Comparison of ENCODE assay signal across 15 cellular contexts in the genomic region with DNA sequence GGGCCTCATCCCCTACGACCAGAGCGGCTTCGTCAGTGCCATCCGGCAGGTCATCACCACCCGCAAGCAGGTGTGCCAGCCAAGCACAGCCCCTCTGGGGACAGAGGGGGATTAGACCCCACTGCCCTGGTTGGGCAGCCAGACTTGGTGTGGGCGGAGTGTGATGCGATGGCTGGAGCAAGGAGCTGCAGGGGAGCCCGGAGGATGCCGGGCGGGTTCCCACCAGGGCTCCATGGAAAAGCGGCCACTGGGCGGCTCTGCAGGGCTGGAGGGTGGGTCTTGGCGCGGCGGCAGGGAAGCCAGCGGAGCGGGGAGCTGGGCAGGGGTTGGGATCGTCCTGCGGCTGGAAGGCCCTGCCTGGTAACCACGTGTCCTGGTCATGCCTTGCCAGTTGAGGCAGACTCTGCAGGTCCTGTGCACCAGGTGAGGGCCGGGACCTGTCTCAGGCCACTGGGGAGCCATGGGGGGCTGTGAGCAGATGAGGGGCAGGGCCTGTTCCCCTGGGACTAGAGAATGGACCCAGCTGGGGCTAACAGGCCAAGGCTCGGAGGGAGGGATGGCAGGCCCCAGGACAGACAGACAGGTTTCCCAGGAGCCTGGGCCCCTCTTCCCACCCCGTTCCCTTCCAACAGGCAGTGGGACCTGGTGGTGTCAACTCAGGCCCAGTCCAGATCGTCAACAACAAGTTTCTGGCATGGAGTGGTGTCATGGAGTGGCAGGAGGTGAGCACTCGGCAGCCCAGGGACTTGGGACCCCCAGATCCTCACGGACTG. TPM values are rescaled to one million over a fixed set of nuclear protein-coding genes. Genes with fewer than 3 reads are reported as not detected.
DNase-seq lines count a peak whose midpoint lies in the region; FAIRE-seq and TF ChIP-seq lines count a peak whose summit lies in the region.
"Had no signal": no experiment of that assay in that cellular context is flagged by ENCODE, and none has a peak within 500 bp of the region (broad histone marks: within the 10 kb centered on the region; RNA-seq: fewer than 3 reads in every experiment).

No MANE protein-coding gene starts in this region.

- no peaks in the 10 kb centered on the region for H3K9me3 ChIP-seq in HEK293 (ENCODE audit: control insufficient read depth, insufficient read depth, low read depth, low read length)
- no peaks in the 10 kb centered on the region for H3K9me3 ChIP-seq in ovary
- H3K9me3 ChIP-seq in spleen = no peaks in the 10 kb centered on the region
- H3K9me3 ChIP-seq: SJSA1 had no signal

- H3K4me3 ChIP-seq in HEK293 (ENCODE audit: low read depth, low read length) (no peak overlapping the region), ovary (no peak overlapping the region), spleen (no peak overlapping the region)
- H3K4me3 ChIP-seq: SJSA1 had no signal

- DNase-seq in chondrocyte (ENCODE audit: low spot score) (no peak), ovary (peak in 3 of 5 donors; percentile 11 to 45 (median 38)), H4 (ENCODE audit: low spot score) (no peak), NCI-H1436 treated with DMSO at 0.1 percent for 48 hours (lab: John Stamatoyannopoulos, UW) (no peak), spleen (no peak)
- DNase-seq: activated CD8-positive, alpha-beta T cell treated with anti-CD3 and anti-CD28 coated beads for 36 hours; central memory CD4-positive, alpha-beta T cell; foreskin melanocyte; naive B cell; NCI-H1105 had no signal

- peaks cover 9% of the 10 kb centered on the region for H3K36me3 Mint-ChIP-seq in chondrocyte (ENCODE audit: low read depth)
- H3K36me3 Mint-ChIP-seq: naive B cell had no signal

- H3K4me3 Mint-ChIP-seq in chondrocyte (ENCODE audit: unreplicated experiment) = no peak overlapping the region
- H3K4me3 Mint-ChIP-seq: activated CD8-positive, alpha-beta T cell treated with anti-CD3 and anti-CD28 coated beads for 36 hours; CD14-positive monocyte had no signal

- H3K27ac ChIP-seq in HEK293 (ENCODE audit: extremely low read depth, low read depth, low read length) (peak overlapping the region; percentile 53; the same call in 1 of the 2 replicates), ovary (no peak overlapping the region), spleen (peak overlapping the region in 4 of 8 donors; percentile 7 to 78 (median 30))
- H3K27ac ChIP-seq: SJSA1 had no signal

- peak; percentile 86 for FAIRE-seq in G401.6 (lab: Jason Lieb, UNC)

- TF ChIP-seq CTCF in HEK293 (tag by site-specific recombination; IDR thresholded peaks at IDR 0.05) (no peak), chondrocyte (IDR thresholded peaks at IDR 0.05) (no peak), ovary (IDR thresholded peaks at IDR 0.05) (no peak), spleen (IDR thresholded peaks at IDR 0.05 in 8 of 11, conservative IDR thresholded peaks at IDR 0.05 in 3 of 11) (no peak)

- intact Hi-C loops in ovary (cut with DNase I) = loop anchor here in 1 of 4 donors (5.0 kb wide), 1 partner anchor 35 kb away; no protein-coding TSS in a partner anchor
- intact Hi-C loops in spleen (cut with DNase I; ENCODE audit: low total_unique reads) = no loop called here

- H3K27me3 Mint-ChIP-seq in chondrocyte (ENCODE audit: low read depth) = no peaks in the 10 kb centered on the region
- H3K27me3 Mint-ChIP-seq: activated CD8-positive, alpha-beta T cell treated with anti-CD3 and anti-CD28 coated beads for 36 hours; naive B cell had no signal

- CTCF ChIA-PET in HEK293 (lab: Yijun Ruan, JAX) = interaction anchor here (1.4 kb wide), 2 partner anchors 9 to 176 kb away, joined by 3 to 4 read pairs; no protein-coding TSS in a partner anchor

- peaks cover 15 to 78% of the 10 kb centered on the region in 2 experiments for H3K36me3 ChIP-seq in HEK293 (ENCODE audit: control insufficient read depth in 2 of 2, insufficient read depth in 1 of 2, low read length in 2 of 2)
- H3K36me3 ChIP-seq in ovary = no peaks in the 10 kb centered on the region
- H3K36me3 ChIP-seq in spleen = peaks cover 0 to 82% (median 76%) of the 10 kb centered on the region in 6 donors

- POLR2A ChIA-PET in HEK293 (lab: Yijun Ruan, JAX) = interaction anchor here (0.7 to 3.1 kb wide), 7 partner anchors 10 to 139 kb away, joined by 3 to 28 read pairs (median 3); a partner anchor contains a TSS

- H3K27me3 ChIP-seq in ovary = no peaks in the 10 kb centered on the region
- H3K27me3 ChIP-seq in spleen (replicated peaks in 1 of 7) = no peaks in the 10 kb centered on the region
- H3K27me3 ChIP-seq: SJSA1 had no signal

- peak overlapping the region; percentile 17 for H3K27ac Mint-ChIP-seq in chondrocyte (ENCODE audit: unreplicated experiment)
- H3K27ac Mint-ChIP-seq: activated CD8-positive, alpha-beta T cell treated with anti-CD3 and anti-CD28 coated beads for 36 hours; activated T-helper 2 cell treated with anti-CD3 and anti-CD28 coated beads, Interferon-gamma antibody, Interleukin-2, Interleukin-4, amounts not matched to agents 10 μg/mL and 5 μg/mL and 100 μg/mL, durations not matched to agents 14 hours and 24 hours and 36 hours had no signal

- peaks cover 26% of the 10 kb centered on the region for H3K4me1 Mint-ChIP-seq in chondrocyte (ENCODE audit: low read depth)

- no peaks in the 10 kb centered on the region for H3K9me3 Mint-ChIP-seq in chondrocyte (ENCODE audit: low read depth)
- H3K9me3 Mint-ChIP-seq: activated CD8-positive, alpha-beta T cell treated with anti-CD3 and anti-CD28 coated beads for 36 hours; activated T-helper 2 cell treated with anti-CD3 and anti-CD28 coated beads, Interferon-gamma antibody, Interleukin-2, Interleukin-4, amounts not matched to agents 10 μg/mL and 5 μg/mL and 100 μg/mL, durations not matched to agents 14 hours and 24 hours and 36 hours; naive B cell had no signal

- H3K4me1 ChIP-seq in HEK293 (ENCODE audit: control insufficient read depth, insufficient read depth, low read length) (peaks cover 19% of the 10 kb centered on the region), ovary (ENCODE audit: insufficient read depth) (peaks cover 6% of the 10 kb centered on the region), spleen (peaks cover 11 to 84% (median 40%) of the 10 kb centered on the region in 6 donors)

- WGBS in ovary, 3 donors = 82 to 89% (median 84%) methylated on average over 25 to 26 of the region's 26 CpGs
- 89 to 97% (median 93%) methylated on average over 19 to 26 of the region's 26 CpGs for WGBS in spleen, 5 donors

- TF ChIP-seq POLR2A in ovary (IDR thresholded peaks at IDR 0.05) (no peak), spleen (IDR thresholded peaks at IDR 0.05) (no peak)

- TF ChIP-seq EP300 in ovary (IDR thresholded peaks at IDR 0.05) = no peak

TF ChIP-seq in HEK293, 187 proteins besides CTCF, POLR2A, EP300 and RAD21 (continues in another document):
- TF ChIP-seq ZNF843 (tag by site-specific recombination; IDR thresholded peaks at IDR 0.05) (0 out of 2 replicates have a peak, but pooled peaks have one; percentile 12), KLF8 (tag by site-specific recombination; IDR thresholded peaks at IDR 0.05) (peak; percentile 76), KLF7 (tag by site-specific recombination; IDR thresholded peaks at IDR 0.05; ENCODE audit: borderline replicate concordance) (peak; percentile 63; the same call in 1 of the 2 replicates), ZSCAN30 (tag by site-specific recombination; IDR thresholded peaks at IDR 0.05) (peak; percentile 31; the same call in 1 of the 2 replicates), ZNF211 (tag by site-specific recombination; IDR thresholded peaks at IDR 0.05; ENCODE audit: low read depth) (no peak)
- TF ChIP-seq, protein P1, sequence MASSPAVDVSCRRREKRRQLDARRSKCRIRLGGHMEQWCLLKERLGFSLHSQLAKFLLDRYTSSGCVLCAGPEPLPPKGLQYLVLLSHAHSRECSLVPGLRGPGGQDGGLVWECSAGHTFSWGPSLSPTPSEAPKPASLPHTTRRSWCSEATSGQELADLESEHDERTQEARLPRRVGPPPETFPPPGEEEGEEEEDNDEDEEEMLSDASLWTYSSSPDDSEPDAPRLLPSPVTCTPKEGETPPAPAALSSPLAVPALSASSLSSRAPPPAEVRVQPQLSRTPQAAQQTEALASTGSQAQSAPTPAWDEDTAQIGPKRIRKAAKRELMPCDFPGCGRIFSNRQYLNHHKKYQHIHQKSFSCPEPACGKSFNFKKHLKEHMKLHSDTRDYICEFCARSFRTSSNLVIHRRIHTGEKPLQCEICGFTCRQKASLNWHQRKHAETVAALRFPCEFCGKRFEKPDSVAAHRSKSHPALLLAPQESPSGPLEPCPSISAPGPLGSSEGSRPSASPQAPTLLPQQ (tag by site-specific recombination; IDR thresholded peaks at IDR 0.05) = no peak

RNA-seq across cellular contexts. Expression of a gene that starts 6.3 kb away (rescaled TPM):
- total RNA-seq in chondrocyte (168 to 229 TPM (median 170 TPM) in 3 replicates), ovary (100 to 1,000 TPM; 108 to 256 (median 206) TPM), spleen (100 to 1,000 TPM in 3 of 7 donors, 10 to 100 TPM in 4; 69.6 to 127 (median 98.4) TPM)
- polyA plus RNA-seq in ovary (100 to 1,000 TPM in 1 of 2 donors, 10 to 100 TPM in 1; 22.2 to 186 TPM), spleen (100 to 1,000 TPM in 1 of 3 donors, 10 to 100 TPM in 2; 61.4 to 120 (median 70.9) TPM)
- 99.9 and 101 TPM in 2 replicates for total RNA-seq in H4 (2014; rRNA removed; shearing (Covaris generic))

RNA-seq across cellular contexts. Expression of a gene that starts 10.1 kb away (rescaled TPM):
- total RNA-seq in chondrocyte (51.4 to 97.0 TPM (median 52.4 TPM) in 3 replicates), ovary (100 to 1,000 TPM in 1 of 7 donors, 10 to 100 TPM in 6; 47.2 to 111 (median 74.2) TPM), spleen (100 to 1,000 TPM in 5 of 7 donors, 10 to 100 TPM in 2; 80.9 to 203 (median 111) TPM)
- polyA plus RNA-seq in ovary (10 to 100 TPM in 1 of 2 donors, 1 to 10 TPM in 1; 6.8 to 39.0 TPM), spleen (100 to 1,000 TPM in 1 of 3 donors, 10 to 100 TPM in 2; 36.6 to 135 (median 66.2) TPM)
- total RNA-seq in H4 (2014; rRNA removed; shearing (Covaris generic)) = 20.5 and 22.7 TPM in 2 replicates

RNA-seq across cellular contexts. Expression of a gene that starts 19.9 kb away (rescaled TPM):
- total RNA-seq in chondrocyte = 52.0 to 70.5 TPM (median 55.8 TPM) in 3 replicates
- 10 to 100 TPM; 10.6 to 45.3 (median 30.0) TPM for total RNA-seq in ovary
- 10 to 100 TPM; 24.3 to 34.8 TPM for polyA plus RNA-seq in ovary
- 12.8 and 13.4 TPM in 2 replicates for total RNA-seq in H4 (2014; rRNA removed; shearing (Covaris generic))
- total RNA-seq in spleen = 10 to 100 TPM in 6 of 7 donors, 1 to 10 TPM in 1; 8.7 to 27.8 (median 20.1) TPM
- 10 to 100 TPM; 11.6 to 24.8 (median 13.9) TPM for polyA plus RNA-seq in spleen

RNA-seq across cellular contexts. Expression of a gene that starts 20.3 kb away (rescaled TPM):
- total RNA-seq in chondrocyte (36.3 to 45.3 TPM (median 44.8 TPM) in 3 replicates), ovary (10 to 100 TPM; 23.1 to 77.5 (median 49.8) TPM), spleen (10 to 100 TPM; 26.8 to 53.5 (median 38.2) TPM)
- polyA plus RNA-seq in ovary (10 to 100 TPM; 41.3 to 66.9 TPM), spleen (10 to 100 TPM; 20.8 to 39.8 (median 34.9) TPM)
- 2.6 and 6.8 TPM in 2 replicates for total RNA-seq in H4 (2014; rRNA removed; shearing (Covaris generic))

RNA-seq across cellular contexts. Expression of a gene that starts 39.2 kb away (rescaled TPM):
- total RNA-seq in chondrocyte (40.0 to 44.6 TPM (median 40.1 TPM) in 3 replicates), ovary (10 to 100 TPM; 30.3 to 89.9 (median 85.3) TPM), spleen (10 to 100 TPM; 29.4 to 61.0 (median 50.7) TPM)
- polyA plus RNA-seq in ovary (10 to 100 TPM; 34.3 to 67.4 TPM), spleen (10 to 100 TPM; 26.6 to 42.7 (median 35.3) TPM)
- 16.1 TPM in 2 replicates for total RNA-seq in H4 (2014; rRNA removed; shearing (Covaris generic))

Comparison
In these comparisons a context has a peak if more than half of its experiments do, and no peak if none do; other contexts are left out.
1. DNase-seq: peak in ovary (3 of 5); none in chondrocyte (single experiment), H4 (single experiment), NCI-H1436 treated with DMSO at 0.1 percent for 48 hours (single experiment) and spleen (single experiment).